8 cellular contexts compared by ENCODE assay signal in the genomic region with DNA sequence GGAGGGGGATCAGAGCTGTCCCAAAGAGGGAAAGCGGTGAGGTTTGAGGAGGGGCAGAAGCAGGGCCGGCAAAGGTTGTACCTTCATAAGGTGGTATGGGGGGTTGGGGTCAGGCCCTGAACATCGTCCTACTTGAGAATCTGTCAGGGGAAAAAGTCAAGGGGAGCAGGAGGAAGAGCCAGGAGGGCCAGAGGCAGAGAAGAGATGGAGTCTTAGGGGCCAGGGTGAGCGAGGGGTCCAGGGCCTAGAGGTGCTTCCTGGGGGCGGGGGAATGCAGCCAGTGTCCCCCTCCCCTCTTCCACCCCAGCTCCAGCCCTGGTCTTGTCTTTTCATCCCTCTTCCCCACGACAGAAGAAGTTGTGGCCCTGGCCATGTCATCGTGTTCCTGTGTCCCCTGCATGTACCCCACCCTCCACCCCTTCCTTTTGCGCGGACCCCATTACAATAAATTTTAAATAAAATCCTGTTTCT. TPM values are rescaled to one million over a fixed set of nuclear protein-coding genes. Genes with fewer than 3 reads are reported as not detected.
A peak's percentile ranks its signal among the peaks of the same experiment; 100 is the strongest.
DNase-seq lines count a peak whose midpoint lies in the region; ATAC-seq and TF ChIP-seq lines count a peak whose summit lies in the region.

No MANE protein-coding gene starts in this region.

- no peak for ATAC-seq in GM21381 (IDR thresholded peaks at IDR 0.05; ENCODE audit: unreplicated experiment)

- peaks cover 20 to 34% (median 31%) of the 10 kb centered on the region in 3 donors for H3K27me3 Mint-ChIP-seq in CD14-positive monocyte (ENCODE audit: low read depth in 3 of 3)

- H3K4me3 Mint-ChIP-seq in CD14-positive monocyte, result peak overlapping the region; percentile 83 to 95

- peaks cover 21 to 31% of the 10 kb centered on the region in 2 donors for H3K36me3 Mint-ChIP-seq in CD14-positive monocyte

- no peak overlapping the region for H3K4me3 ChIP-seq in MM.1S (ENCODE audit: low read length)
- peak overlapping the region; percentile 90 for H3K4me3 ChIP-seq in ectodermal cell (ENCODE audit: insufficient read depth, low read depth, low read length)
- H3K4me3 ChIP-seq in osteoblast (ENCODE audit: insufficient read depth, low read length), result peak overlapping the region; percentile 76

- H3K4me2 ChIP-seq in MM.1S (ENCODE audit: low read depth, low read length) (peak overlapping the region; percentile 89; the same call in 1 of the 2 replicates), osteoblast (ENCODE audit: insufficient read depth, low read length) (peak overlapping the region; percentile 98)

- no peak for DNase-seq in CD14-positive monocyte (ENCODE audit: low spot score)
- no peak for DNase-seq in MM.1S
- DNase-seq in osteoblast (ENCODE audit: insufficient read length, low spot score, missing footprints), result no peak
- no peak for DNase-seq in superior temporal gyrus (ENCODE audit: extremely low spot score)
- no peak for DNase-seq in amniotic stem cell (lab: John Stamatoyannopoulos, UW)
- DNase-seq in stimulated activated CD4-positive, alpha-beta T cell treated with anti-CD3 and anti-CD28 coated beads, Interleukin-12 subunit alpha, Interleukin-12 subunit beta, amount 100 ng/mL, for 4 hours, result no peak

- H3K4me1 Mint-ChIP-seq in CD14-positive monocyte, result peaks cover 63% of the 10 kb centered on the region

- no peaks in the 10 kb centered on the region for H4K20me1 ChIP-seq in MM.1S (ENCODE audit: insufficient read depth, low read length)
- peaks cover 19% of the 10 kb centered on the region for H4K20me1 ChIP-seq in osteoblast (ENCODE audit: insufficient read depth, low read length)

- H2AFZ ChIP-seq in MM.1S (ENCODE audit: low read length) (no peak overlapping the region), osteoblast (ENCODE audit: low read length) (no peak overlapping the region)

- no peaks in the 10 kb centered on the region for H3K9me2 ChIP-seq in MM.1S (replicated peaks; ENCODE audit: insufficient read depth, low read length)

- WGBS in ectodermal cell, 2 experiments, result 8 to 10% methylated on average over 9 of the region's 9 CpGs

- no peaks in the 10 kb centered on the region for H3K27me3 ChIP-seq in MM.1S (replicated peaks; ENCODE audit: insufficient read depth, low read length)
- H3K27me3 ChIP-seq in ectodermal cell (ENCODE audit: control insufficient read depth, insufficient read depth, low read length, poor library complexity, severe bottlenecking), result no peaks in the 10 kb centered on the region
- H3K27me3 ChIP-seq in osteoblast (ENCODE audit: insufficient read depth, low read length), result no peaks in the 10 kb centered on the region

- intact Hi-C loops in CD14-positive monocyte (cut with micrococcal nuclease), result loop anchor here in 1 of 2 donors (10.0 kb wide), 1 partner anchor 184 kb away; a partner anchor contains a TSS

- peaks cover 0 to 8% (median 3%) of the 10 kb centered on the region in 7 donors for H3K9me3 Mint-ChIP-seq in CD14-positive monocyte

- H3K27ac Mint-ChIP-seq in CD14-positive monocyte, result peak overlapping the region; percentile 46 to 92 (median 87)

- H3K36me3 ChIP-seq in MM.1S (replicated peaks; ENCODE audit: insufficient read depth, low read length) (no peaks in the 10 kb centered on the region), ectodermal cell (ENCODE audit: control insufficient read depth, insufficient read depth, low read length) (peaks cover 6% of the 10 kb centered on the region), osteoblast (ENCODE audit: insufficient read depth, low read length) (peaks cover 18% of the 10 kb centered on the region)

- H3K4me1 ChIP-seq in MM.1S (ENCODE audit: low read length) (peaks cover 37% of the 10 kb centered on the region), ectodermal cell (ENCODE audit: control insufficient read depth, insufficient read depth, low read length) (peaks cover 43% of the 10 kb centered on the region), osteoblast (ENCODE audit: insufficient read depth, low read length) (peaks cover 54% of the 10 kb centered on the region)

- peak overlapping the region; percentile 95; the same call in 1 of the 2 replicates for H3K27ac ChIP-seq in MM.1S (ENCODE audit: low read length)
- peak overlapping the region; percentile 96 for H3K27ac ChIP-seq in ectodermal cell (ENCODE audit: insufficient read depth, low read depth, low read length, poor library complexity, severe bottlenecking)
- H3K27ac ChIP-seq in osteoblast (ENCODE audit: low read depth, low read length), result peak overlapping the region; percentile 65

- no peaks in the 10 kb centered on the region for H3K9me3 ChIP-seq in MM.1S (replicated peaks; ENCODE audit: insufficient read depth, low read length)
- no peaks in the 10 kb centered on the region for H3K9me3 ChIP-seq in ectodermal cell (ENCODE audit: control insufficient read depth, low read length)
- no peaks in the 10 kb centered on the region for H3K9me3 ChIP-seq in osteoblast (ENCODE audit: low read depth, low read length)

- peaks cover 52% of the 10 kb centered on the region for H3F3A ChIP-seq in MM.1S (ENCODE audit: insufficient read depth, low read length)

- H3K9ac ChIP-seq in MM.1S (ENCODE audit: low read length), result peak overlapping the region; percentile 19; the same call in 1 of the 2 replicates

- H3K79me2 ChIP-seq in MM.1S (ENCODE audit: low read length), result peaks cover 32% of the 10 kb centered on the region
- H3K79me2 ChIP-seq in osteoblast (ENCODE audit: insufficient read depth, low read length), result peaks cover 19% of the 10 kb centered on the region

- no peak for TF ChIP-seq CTCF in CD14-positive monocyte (IDR thresholded peaks at IDR 0.05)
- no peak for TF ChIP-seq CTCF in MM.1S (IDR thresholded peaks at IDR 0.05; ENCODE audit: low read length)
- no peak for TF ChIP-seq CTCF in osteoblast (IDR thresholded peaks at IDR 0.05; ENCODE audit: extremely low read depth, low read depth, low read length)

RNA-seq across cellular contexts. Expression of a gene that starts 1.3 kb away (rescaled TPM):
- not detected for polyA plus RNA-seq in CD14-positive monocyte
- 117 TPM for polyA plus RNA-seq in ectodermal cell (2013, experiment 1 of 4)
- 92.1 TPM for polyA plus RNA-seq in ectodermal cell (2013, experiment 2 of 4)
- 94.4 TPM for polyA plus RNA-seq in ectodermal cell (2013, experiment 3 of 4)
- 105 TPM for polyA plus RNA-seq in ectodermal cell (2013, experiment 4 of 4)
- total RNA-seq in osteoblast, result 1.4 and 4.1 TPM in 2 replicates

RNA-seq across cellular contexts. Expression of a gene that starts 4.4 kb away (rescaled TPM):
- 10 to 100 TPM; 14.2 to 18.8 TPM for polyA plus RNA-seq in CD14-positive monocyte
- polyA plus RNA-seq in ectodermal cell (2013, experiment 1 of 4), result 565 TPM
- 525 TPM for polyA plus RNA-seq in ectodermal cell (2013, experiment 2 of 4)
- 331 TPM for polyA plus RNA-seq in ectodermal cell (2013, experiment 3 of 4)
- polyA plus RNA-seq in ectodermal cell (2013, experiment 4 of 4), result 357 TPM
- total RNA-seq in osteoblast, result 221 and 267 TPM in 2 replicates

RNA-seq across cellular contexts. Expression of a gene that starts 5.2 kb away (rescaled TPM):
- polyA plus RNA-seq in CD14-positive monocyte, result 10 to 100 TPM; 36.3 to 43.4 TPM
- polyA plus RNA-seq in ectodermal cell (2013, experiment 1 of 4), result 119 TPM
- polyA plus RNA-seq in ectodermal cell (2013, experiment 2 of 4), result 101 TPM
- polyA plus RNA-seq in ectodermal cell (2013, experiment 3 of 4), result 98.3 TPM
- 106 TPM for polyA plus RNA-seq in ectodermal cell (2013, experiment 4 of 4)
- total RNA-seq in osteoblast, result 16.8 and 19.9 TPM in 2 replicates

RNA-seq across cellular contexts. Expression of a gene that starts 9.5 kb away (rescaled TPM):
- 100 to 1,000 TPM; 146 to 185 TPM for polyA plus RNA-seq in CD14-positive monocyte
- polyA plus RNA-seq in ectodermal cell (2013, experiment 1 of 4), result 4.4 TPM
- polyA plus RNA-seq in ectodermal cell (2013, experiment 2 of 4), result 4.4 TPM
- polyA plus RNA-seq in ectodermal cell (2013, experiment 3 of 4), result 2.9 TPM
- polyA plus RNA-seq in ectodermal cell (2013, experiment 4 of 4), result 4.0 TPM
- total RNA-seq in osteoblast, result 273 and 274 TPM in 2 replicates

RNA-seq across cellular contexts. Expression of a gene that starts 20.2 kb away (rescaled TPM):
- polyA plus RNA-seq in CD14-positive monocyte, result 10 to 100 TPM; 22.0 to 28.9 TPM
- polyA plus RNA-seq in ectodermal cell (2013, experiment 1 of 4), result 139 TPM
- 127 TPM for polyA plus RNA-seq in ectodermal cell (2013, experiment 2 of 4)
- 117 TPM for polyA plus RNA-seq in ectodermal cell (2013, experiment 3 of 4)
- polyA plus RNA-seq in ectodermal cell (2013, experiment 4 of 4), result 118 TPM
- total RNA-seq in osteoblast, result 8.3 and 12.4 TPM in 2 replicates
